Comparison of ENCODE assay signal across 19 cellular contexts in genomic region chr11:28346721-28347120, GRCh38.
A peak's percentile ranks its signal among the peaks of the same experiment; 100 is the strongest.
DNase-seq lines count a peak whose midpoint lies in the region; ATAC-seq and TF ChIP-seq lines count a peak whose summit lies in the region.
"Had no signal": no experiment of that assay in that cellular context is flagged by ENCODE, and none has a peak within 500 bp of the region (broad histone marks: within the 10 kb centered on the region; RNA-seq: fewer than 3 reads in every experiment).

No MANE protein-coding gene starts in this region.

- no peaks in the 10 kb centered on the region for H3K36me3 Mint-ChIP-seq in Calu3 (ENCODE audit: insufficient read depth, unreplicated experiment)
- H3K36me3 Mint-ChIP-seq in activated CD4-positive, alpha-beta T cell treated with anti-CD3 and anti-CD28 coated beads for 36 hours (ENCODE audit: low read depth): no peaks in the 10 kb centered on the region
- no peaks in the 10 kb centered on the region for H3K36me3 Mint-ChIP-seq in endodermal cell (ENCODE audit: low read depth)

- peak overlapping the region; percentile 16; the same call in 1 of the 2 replicates for H2AK5ac ChIP-seq in IMR-90 (ENCODE audit: low read depth, low read length)

- H3K9me3 ChIP-seq in IMR-90 (ENCODE audit: control insufficient read depth, insufficient read depth, low read length) (no peaks in the 10 kb centered on the region), endodermal cell (ENCODE audit: control insufficient read depth, low read length) (no peaks in the 10 kb centered on the region)
- H3K9me3 ChIP-seq: HAP-1, SJSA1 had no signal

- TF ChIP-seq CTCF in Calu3 (IDR thresholded peaks at IDR 0.05; ENCODE audit: unreplicated experiment): no peak
- no peak for TF ChIP-seq CTCF in IMR-90 (conservative IDR thresholded peaks at IDR 0.05; ENCODE audit: low read depth, low read length)
- TF ChIP-seq CTCF in endodermal cell (conservative IDR thresholded peaks at IDR 0.05): no peak

- in situ Hi-C loops in IMR-90 (cut with MboI; ENCODE audit: low sequenced_read_pairs): no loop called here

- H3K4me1 Mint-ChIP-seq in Calu3 (ENCODE audit: low read depth, unreplicated experiment): peaks cover 20% of the 10 kb centered on the region
- H3K4me1 Mint-ChIP-seq in activated CD4-positive, alpha-beta T cell treated with anti-CD3 and anti-CD28 coated beads for 36 hours: no peaks in the 10 kb centered on the region
- H3K4me1 Mint-ChIP-seq in endodermal cell: no peaks in the 10 kb centered on the region

- no peaks in the 10 kb centered on the region for H3K79me1 ChIP-seq in IMR-90 (ENCODE audit: low read depth in 1 of 2, low read length in 2 of 2)

- H2BK15ac ChIP-seq in IMR-90 (ENCODE audit: low read depth, low read length): peak overlapping the region; percentile 37; the same call in 1 of the 3 replicates

- H3K27ac ChIP-seq in IMR-90 (ENCODE audit: insufficient read depth, low read length) (no peak overlapping the region), endodermal cell (ENCODE audit: low read depth, low read length) (no peak overlapping the region)
- H3K27ac ChIP-seq: C4-2B, SJSA1 had no signal

- peak overlapping the region; percentile 36 for H3K27ac Mint-ChIP-seq in Calu3 (ENCODE audit: unreplicated experiment)
- H3K27ac Mint-ChIP-seq in activated CD4-positive, alpha-beta T cell treated with anti-CD3 and anti-CD28 coated beads for 36 hours: no peak overlapping the region
- H3K27ac Mint-ChIP-seq in endodermal cell: no peak overlapping the region

- no peaks in the 10 kb centered on the region for H3K36me3 ChIP-seq in IMR-90 (ENCODE audit: control insufficient read depth, insufficient read depth, low read length)
- H3K36me3 ChIP-seq in endodermal cell (ENCODE audit: control insufficient read depth, insufficient read depth, low read length): no peaks in the 10 kb centered on the region
- H3K36me3 ChIP-seq: HAP-1, SJSA1 had no signal

- H3K9me3 Mint-ChIP-seq in Calu3 (ENCODE audit: low read depth, unreplicated experiment) (no peaks in the 10 kb centered on the region), endodermal cell (no peaks in the 10 kb centered on the region)
- peaks cover 3% of the 10 kb centered on the region for H3K9me3 Mint-ChIP-seq in activated CD4-positive, alpha-beta T cell treated with anti-CD3 and anti-CD28 coated beads for 36 hours (ENCODE audit: low read depth)

- no peak overlapping the region for H3K23ac ChIP-seq in IMR-90 (ENCODE audit: low read depth, low read length)

- no peaks in the 10 kb centered on the region for H4K20me1 ChIP-seq in IMR-90 (ENCODE audit: insufficient read depth, low read length)

- intact Hi-C loops in Calu3 (cut with micrococcal nuclease; ENCODE audit: unreplicated experiment): loop anchor here (5.0 kb wide), 2 partner anchors 239 to 649 kb away; partner anchors contain the start of genes KIF18A and METTL15
- intact Hi-C loops in IMR-90 (cut with micrococcal nuclease): loop anchor here (10.0 kb wide), 2 partner anchors 348 to 988 kb away; no protein-coding TSS in a partner anchor
- intact Hi-C loops in activated CD4-positive, alpha-beta T cell treated with anti-CD3 and anti-CD28 coated beads for 36 hours (cut with DNase I, micrococcal nuclease): no loop called here

- peaks cover 5% of the 10 kb centered on the region; the same call in 1 of the 2 replicates for H3K9me1 ChIP-seq in IMR-90 (ENCODE audit: insufficient read depth, low read length)

- 0 out of 2 replicates have a peak overlapping the region, but pooled peaks have one; percentile 29 for H3K14ac ChIP-seq in IMR-90 (replicated peaks; ENCODE audit: low read depth, low read length)

- H3K27me3 Mint-ChIP-seq in Calu3 (ENCODE audit: unreplicated experiment): no peaks in the 10 kb centered on the region
- no peaks in the 10 kb centered on the region for H3K27me3 Mint-ChIP-seq in activated CD4-positive, alpha-beta T cell treated with anti-CD3 and anti-CD28 coated beads for 36 hours
- H3K27me3 Mint-ChIP-seq in endodermal cell (ENCODE audit: insufficient read depth): no peaks in the 10 kb centered on the region

- H4K91ac ChIP-seq in IMR-90 (ENCODE audit: insufficient read depth, low read depth, low read length): no peak overlapping the region

- H4K8ac ChIP-seq in IMR-90 (ENCODE audit: low read depth in 2 of 2, low read length in 2 of 2): no peak overlapping the region

- H3K56ac ChIP-seq in IMR-90 (ENCODE audit: extremely low read depth, insufficient read depth, low read length): no peak overlapping the region

- H3K4ac ChIP-seq in IMR-90 (ENCODE audit: low read depth, low read length): peak overlapping the region; percentile 44; the same call in 1 of the 2 replicates

- CTCF ChIA-PET in Calu3 (lab: Charles Lee) (no interaction called here), IMR-90 (lab: Yijun Ruan, JAX) (no interaction called here)
- CTCF ChIA-PET in activated CD4-positive, alpha-beta T cell treated with anti-CD3 and anti-CD28 coated beads for 36 hours (lab: Charles Lee): no interaction called here

- no peak overlapping the region for H3K4me3 Mint-ChIP-seq in Calu3 (ENCODE audit: low read depth, unreplicated experiment)
- H3K4me3 Mint-ChIP-seq in activated CD4-positive, alpha-beta T cell treated with anti-CD3 and anti-CD28 coated beads for 36 hours: no peak overlapping the region
- no peak overlapping the region for H3K4me3 Mint-ChIP-seq in endodermal cell

- peak overlapping the region; percentile 44; the same call in 1 of the 2 replicates for H4K5ac ChIP-seq in IMR-90 (ENCODE audit: low read depth, low read length)

- no peak overlapping the region for H2AFZ ChIP-seq in IMR-90 (replicated peaks; ENCODE audit: low read length, poor library complexity)

- DNase-seq in Calu3 (no peak), IMR-90 (no peak), SW480 (ENCODE audit: low spot score) (peak; percentile 34), kidney tubule cell (ENCODE audit: low spot score) (peak; percentile 4), endodermal cell (no peak), left lobe of liver (ENCODE audit: low spot score) (no peak), NAMALWA (ENCODE audit: low spot score) (no peak)
- DNase-seq in activated CD4-positive, alpha-beta T cell treated with anti-CD3 and anti-CD28 coated beads for 36 hours: no peak
- DNase-seq: COR-L47, KBM-7, NCI-H1105, NCI-H1694, NCI-H345, NCI-H526 treated with DMSO at 0.1 percent for 48 hours, RPMI8226 had no signal

- no peak overlapping the region for H3K9ac ChIP-seq in IMR-90 (ENCODE audit: low read depth, low read length)
- no peak overlapping the region for H3K9ac ChIP-seq in endodermal cell (ENCODE audit: extremely low read depth, low read length, poor library complexity, severe bottlenecking)

- H2BK5ac ChIP-seq in IMR-90 (ENCODE audit: low read depth, low read length, poor library complexity, severe bottlenecking): no peak overlapping the region

- ATAC-seq in IMR-90 (ENCODE audit: low read depth): no peak
- ATAC-seq in activated CD4-positive, alpha-beta T cell treated with anti-CD3 and anti-CD28 coated beads for 36 hours: no peak
- ATAC-seq in left lobe of liver: no peak
- ATAC-seq: A549 had no signal

- H3K27me3 ChIP-seq in IMR-90 (ENCODE audit: control insufficient read depth, insufficient read depth, low read length) (no peaks in the 10 kb centered on the region), endodermal cell (ENCODE audit: control insufficient read depth, insufficient read depth, low read length, poor library complexity, severe bottlenecking) (no peaks in the 10 kb centered on the region)
- H3K27me3 ChIP-seq: SJSA1 had no signal

- H3K4me3 ChIP-seq in IMR-90 (ENCODE audit: insufficient read depth, low read depth, low read length): no peak overlapping the region
- no peak overlapping the region for H3K4me3 ChIP-seq in endodermal cell (ENCODE audit: low read length)
- H3K4me3 ChIP-seq: A549, HAP-1, SJSA1 had no signal

- POLR2A ChIA-PET in IMR-90 (lab: Charles Lee; ENCODE audit: unreplicated experiment): no interaction called here
- POLR2A ChIA-PET in activated CD4-positive, alpha-beta T cell treated with anti-CD3 and anti-CD28 coated beads for 36 hours (lab: Charles Lee): no interaction called here

- no CpG with 5 or more reads among the region's 1 CpG for WGBS in IMR-90 (ENCODE audit: extremely low coverage in 2 of 2, insufficient read length in 1 of 2), 2 experiments
- 60% methylated on average over 1 of the region's 1 CpG; no CpG with 5 or more reads in 1 of the 2 experiments for WGBS in endodermal cell (ENCODE audit: insufficient coverage in 1 of 2, insufficient read length in 1 of 2), 2 experiments

- H3K4me2 ChIP-seq in IMR-90 (ENCODE audit: low read depth, low read length): no peak overlapping the region

- dilution Hi-C loops in IMR-90 (cut with HindIII; ENCODE audit: low sequenced_read_pairs, unreplicated experiment): no loop called here

- TF ChIP-seq POLR2A in IMR-90 (IDR thresholded peaks at IDR 0.05; ENCODE audit: low read depth, low read length): no peak

- peak overlapping the region; percentile 21; the same call in 1 of the 2 replicates for H2BK120ac ChIP-seq in IMR-90 (ENCODE audit: low read depth, low read length)

- H3K18ac ChIP-seq in IMR-90 (ENCODE audit: low read depth, low read length): peak overlapping the region; percentile 46; the same call in 1 of the 2 replicates

- BruUV-seq in Calu3 (replicated peaks; lab: Mats Ljungman, UMichigan) (no TSS peak), IMR-90 (replicated peaks; lab: Mats Ljungman, UMichigan) (no TSS peak)

- H3K4me1 ChIP-seq in IMR-90 (ENCODE audit: control insufficient read depth, insufficient read depth, low read length) (no peaks in the 10 kb centered on the region), endodermal cell (ENCODE audit: control insufficient read depth, insufficient read depth, low read length) (no peaks in the 10 kb centered on the region)
- H3K4me1 ChIP-seq: HAP-1 had no signal

- TF ChIP-seq RAD21 in IMR-90 (IDR thresholded peaks at IDR 0.05; ENCODE audit: low read length): no peak

- H2BK20ac ChIP-seq in IMR-90 (ENCODE audit: low read depth, low read length): no peak overlapping the region

- no peak overlapping the region for H2AK9ac ChIP-seq in IMR-90 (replicated peaks; ENCODE audit: low read depth, low read length, poor library complexity)

TF ChIP-seq in IMR-90, 13 proteins besides CTCF, POLR2A, EP300 and RAD21 (continues in another document):
- TF ChIP-seq FOS (IDR thresholded peaks at IDR 0.05; ENCODE audit: low read depth, low read length) (no peak), NFE2L2 (IDR thresholded peaks at IDR 0.05; ENCODE audit: low read depth, low read length) (no peak), SMC3 (IDR thresholded peaks at IDR 0.05; ENCODE audit: low read depth, low read length) (no peak), MAFK (IDR thresholded peaks at IDR 0.05; ENCODE audit: low read depth, low read length) (no peak), CEBPB (IDR thresholded peaks at IDR 0.05; ENCODE audit: low read depth, low read length) (no peak), RCOR1 (IDR thresholded peaks at IDR 0.05; ENCODE audit: insufficient replicate concordance, low read length) (no peak)

Comparison
In these comparisons a context has a peak if more than half of its experiments do, and no peak if none do; other contexts are left out.
1. DNase-seq: peak in SW480 (single experiment) and kidney tubule cell (single experiment); none in Calu3 (single experiment), IMR-90 (single experiment), activated CD4-positive, alpha-beta T cell treated with anti-CD3 and anti-CD28 coated beads for 36 hours (single experiment), endodermal cell (single experiment), left lobe of liver (single experiment) and NAMALWA (single experiment).
2. intact Hi-C loops: an anchor here in Calu3 (5.0 kb wide) and IMR-90 (10.0 kb wide); none called in activated CD4-positive, alpha-beta T cell treated with anti-CD3 and anti-CD28 coated beads for 36 hours.